In genomic region chr12:38875571-38876228, GRCh38 we compare ENCODE assay signal across 20 cellular contexts. TPM values are rescaled to one million over a fixed set of nuclear protein-coding genes. Genes with fewer than 3 reads are reported as not detected.
"Had no signal": no experiment of that assay in that cellular context is flagged by ENCODE, and none has a peak within 500 bp of the region (broad histone marks: within the 10 kb centered on the region; RNA-seq: fewer than 3 reads in every experiment).

No MANE protein-coding gene starts in this region.

- H3K4me3 ChIP-seq: adrenal gland, gastrocnemius medialis, heart right ventricle, lower lobe of right lung, psoas muscle, right lobe of liver, smooth muscle cell, stomach, thoracic aorta, upper lobe of right lung had no signal

- H3K36me3 ChIP-seq: adrenal gland, gastrocnemius medialis, lower lobe of right lung, right lobe of liver, stomach, thoracic aorta, upper lobe of right lung had no signal

- H3K4me1 Mint-ChIP-seq: activated CD4-positive, alpha-beta memory T cell treated with anti-CD3 and anti-CD28 coated beads, Interleukin-2, amount 10 ng/mL, durations not matched to agents 7 days and 5 days; activated CD4-positive, alpha-beta T cell treated with anti-CD3 and anti-CD28 coated beads for 36 hours; activated naive CD4-positive, alpha-beta T cell treated with anti-CD3 and anti-CD28 coated beads, Interleukin-2, amount 50 U/mL, for 24 hours; neural crest cell; T-helper 17 cell had no signal

- H3K27me3 Mint-ChIP-seq: activated CD4-positive, alpha-beta memory T cell treated with anti-CD3 and anti-CD28 coated beads, Interleukin-2, amount 10 ng/mL, durations not matched to agents 7 days and 5 days; activated CD4-positive, alpha-beta T cell treated with anti-CD3 and anti-CD28 coated beads for 36 hours; activated naive CD4-positive, alpha-beta T cell treated with anti-CD3 and anti-CD28 coated beads, Interleukin-2, amount 50 U/mL, for 24 hours; activated T-cell treated with anti-CD3 and anti-CD28 coated beads, Interleukin-2, amount 50 U/mL, for 24 hours; T-helper 17 cell had no signal

- DNase-seq: activated CD4-positive, alpha-beta memory T cell treated with anti-CD3 and anti-CD28 coated beads, Interleukin-2, amount 10 ng/mL, durations not matched to agents 7 days and 5 days; activated CD4-positive, alpha-beta T cell treated with anti-CD3 and anti-CD28 coated beads for 36 hours; activated effector memory CD4-positive, alpha-beta T cell treated with Interleukin-2 at 50 U/mL for 16 hours; activated T-cell treated with anti-CD3 and anti-CD28 coated beads, Interleukin-2, amount 50 U/mL, for 24 hours; adrenal gland; gastrocnemius medialis; heart right ventricle; lower lobe of right lung; midbrain; psoas muscle; right lobe of liver; stomach; T-helper 17 cell; upper lobe of right lung had no signal

- ATAC-seq: activated CD4-positive, alpha-beta T cell treated with anti-CD3 and anti-CD28 coated beads for 36 hours; gastrocnemius medialis; heart right ventricle; lower lobe of right lung; psoas muscle; right lobe of liver; T-helper 17 cell; upper lobe of right lung had no signal

- H3K9me3 ChIP-seq: adrenal gland, gastrocnemius medialis, lower lobe of right lung, psoas muscle, right lobe of liver, stomach, thoracic aorta, upper lobe of right lung had no signal

- H3K9me3 Mint-ChIP-seq: activated CD4-positive, alpha-beta memory T cell treated with anti-CD3 and anti-CD28 coated beads, Interleukin-2, amount 10 ng/mL, durations not matched to agents 7 days and 5 days; neural crest cell had no signal

- FAIRE-seq: colon had no signal

- H3K27ac ChIP-seq: adrenal gland, gastrocnemius medialis, heart right ventricle, lower lobe of right lung, psoas muscle, right lobe of liver, stomach, thoracic aorta, upper lobe of right lung had no signal

- H3K27ac Mint-ChIP-seq: activated CD4-positive, alpha-beta memory T cell treated with anti-CD3 and anti-CD28 coated beads, Interleukin-2, amount 10 ng/mL, durations not matched to agents 7 days and 5 days; activated CD4-positive, alpha-beta T cell treated with anti-CD3 and anti-CD28 coated beads for 36 hours; activated naive CD4-positive, alpha-beta T cell treated with anti-CD3 and anti-CD28 coated beads, Interleukin-2, amount 50 U/mL, for 24 hours; activated T-cell treated with anti-CD3 and anti-CD28 coated beads, Interleukin-2, amount 50 U/mL, for 24 hours; T-helper 17 cell had no signal

- H3K4me3 Mint-ChIP-seq: activated CD4-positive, alpha-beta memory T cell treated with anti-CD3 and anti-CD28 coated beads, Interleukin-2, amount 10 ng/mL, durations not matched to agents 7 days and 5 days; activated CD4-positive, alpha-beta T cell treated with anti-CD3 and anti-CD28 coated beads for 36 hours; activated naive CD4-positive, alpha-beta T cell treated with anti-CD3 and anti-CD28 coated beads, Interleukin-2, amount 50 U/mL, for 24 hours; activated T-cell treated with anti-CD3 and anti-CD28 coated beads, Interleukin-2, amount 50 U/mL, for 24 hours; neural crest cell; T-helper 17 cell had no signal

- H3K4me1 ChIP-seq: gastrocnemius medialis, psoas muscle, stomach had no signal

RNA-seq across cellular contexts. Expression of gene CPNE8, which starts 29.7 kb away (rescaled TPM):
- total RNA-seq: myocyte had no signal
